In the genomic region with DNA sequence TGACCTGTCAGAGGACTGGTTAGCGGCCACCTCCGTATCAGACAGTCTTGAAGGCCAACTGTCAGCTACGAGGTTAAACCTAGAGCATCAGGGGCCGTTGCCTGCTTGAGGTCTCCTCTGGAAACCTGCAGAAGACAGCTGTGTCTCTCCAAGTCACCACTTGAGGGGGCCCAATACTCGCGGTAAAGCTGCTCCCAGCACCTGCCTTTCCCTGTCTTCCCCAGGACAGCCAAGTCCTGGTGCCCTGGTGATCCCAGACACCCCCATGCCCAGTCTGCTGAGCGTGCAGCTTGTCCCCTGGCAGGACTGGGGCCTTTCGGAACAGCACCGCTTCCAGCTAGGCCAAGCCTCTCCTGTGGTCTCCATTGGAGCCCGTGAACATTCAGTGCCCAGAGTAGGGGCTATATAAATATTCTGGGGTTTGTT, we compare ENCODE assay signal across 8 cellular contexts.
A peak's percentile ranks its signal among the peaks of the same experiment; 100 is the strongest.
DNase-seq lines count a peak whose midpoint lies in the region; ATAC-seq, FAIRE-seq and TF ChIP-seq lines count a peak whose summit lies in the region.

No MANE protein-coding gene starts in this region.

- H3K27ac ChIP-seq in coronary artery = no peak overlapping the region

- peak; percentile 82 for TF ChIP-seq CTCF in AG10803 (conservative IDR thresholded peaks at IDR 0.05; ENCODE audit: low read length)
- TF ChIP-seq CTCF in coronary artery (IDR thresholded peaks at IDR 0.05) = peak; percentile 32

- peak; percentile 76 for DNase-seq in AG10803 (ENCODE audit: low read depth)
- DNase-seq in H54 (ENCODE audit: insufficient read length, low spot score) = peak; percentile 90
- DNase-seq in NCI-H345 treated with DMSO at 0.1 percent for 48 hours (lab: John Stamatoyannopoulos, UW; ENCODE audit: unreplicated experiment) = peak; percentile 84
- peak; percentile 26 for DNase-seq in activated CD4-positive, alpha-beta T cell treated with anti-CD3 and anti-CD28 coated beads for 1 hour
- no peak for DNase-seq in coronary artery (ENCODE audit: low spot score)
- DNase-seq in left lobe of liver (ENCODE audit: low spot score) = peak; percentile 68
- peak; percentile 42 for DNase-seq in stimulated activated CD4-positive, alpha-beta T cell treated with anti-CD3 and anti-CD28 coated beads, Interleukin-4, amount 100 ng/mL, for 1 hour

- no peak for TF ChIP-seq POLR2A in H54 (IDR thresholded peaks at IDR 0.05; ENCODE audit: low read depth, low read length)

- ATAC-seq in left lobe of liver (peak; percentile 96), HG02623 (IDR thresholded peaks at IDR 0.05; ENCODE audit: unreplicated experiment) (no peak)

- FAIRE-seq in H54 (lab: Jason Lieb, UNC) = no peak

- no peak overlapping the region for H3K4me3 ChIP-seq in AG10803 (ENCODE audit: low read length)
- no peak overlapping the region for H3K4me3 ChIP-seq in coronary artery
